4 cellular contexts compared by ENCODE assay signal in the genomic region with DNA sequence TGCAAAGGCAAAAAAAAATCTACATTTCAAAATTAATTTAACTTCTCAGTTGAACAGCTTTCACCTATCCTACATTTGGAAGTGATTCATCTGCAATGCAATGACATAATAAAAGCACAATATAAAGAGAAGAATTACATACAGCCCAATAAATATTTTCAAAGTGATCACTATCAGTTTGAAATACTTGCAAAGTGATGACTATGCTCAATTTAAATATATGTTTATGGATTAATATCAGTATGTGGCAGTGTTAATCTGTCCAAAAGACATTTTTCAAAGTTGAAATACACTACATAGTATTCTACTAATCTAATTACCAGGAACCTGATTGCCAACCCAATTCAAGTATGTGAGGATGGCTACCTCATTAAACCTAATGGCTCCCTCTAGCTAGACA.
TF ChIP-seq lines count a peak whose summit lies in the region.

No MANE protein-coding gene starts in this region.

TF ChIP-seq in HepG2, 621 proteins besides CTCF, POLR2A, EP300 and RAD21:
- TF ChIP-seq MAFF (IDR thresholded peaks at IDR 0.05; ENCODE audit: low read depth, low read length), result peak; percentile 45; the same call in 1 of the 2 replicates
- peak; percentile 6 to 66; a peak in 2 of 4 replicates for TF ChIP-seq MAFK (conservative IDR thresholded peaks at IDR 0.05 in 1 of 2, IDR thresholded peaks at IDR 0.05 in 1 of 2; ENCODE audit: low read length in 2 of 2)
- no peak for TF ChIP-seq RXRA (CRISPR knock-in tag; IDR thresholded peaks at IDR 0.05)
TF ChIP-seq in HepG2: peak in this region for 2.

TF ChIP-seq in HCT116, 20 proteins besides CTCF, POLR2A, EP300 and RAD21 (continues in another document):
- no peak for TF ChIP-seq EGR1 (IDR thresholded peaks at IDR 0.05; ENCODE audit: low read depth)
- TF ChIP-seq EZH2 (IDR thresholded peaks at IDR 0.05), result no peak
- TF ChIP-seq ZFX (IDR thresholded peaks at IDR 0.05), result no peak
- TF ChIP-seq ZNF274 (IDR thresholded peaks at IDR 0.05; ENCODE audit: low read depth, low read length), result no peak
- no peak for TF ChIP-seq EZH2phosphoT487 (IDR thresholded peaks at IDR 0.05; ENCODE audit: borderline replicate concordance)
- TF ChIP-seq, protein P1, sequence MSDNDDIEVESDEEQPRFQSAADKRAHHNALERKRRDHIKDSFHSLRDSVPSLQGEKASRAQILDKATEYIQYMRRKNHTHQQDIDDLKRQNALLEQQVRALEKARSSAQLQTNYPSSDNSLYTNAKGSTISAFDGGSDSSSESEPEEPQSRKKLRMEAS (IDR thresholded peaks at IDR 0.05), result no peak
- TF ChIP-seq YY1 (IDR thresholded peaks at IDR 0.05; ENCODE audit: extremely low read depth, insufficient replicate concordance, low read depth, low read length), result no peak
- TF ChIP-seq, protein P2, sequence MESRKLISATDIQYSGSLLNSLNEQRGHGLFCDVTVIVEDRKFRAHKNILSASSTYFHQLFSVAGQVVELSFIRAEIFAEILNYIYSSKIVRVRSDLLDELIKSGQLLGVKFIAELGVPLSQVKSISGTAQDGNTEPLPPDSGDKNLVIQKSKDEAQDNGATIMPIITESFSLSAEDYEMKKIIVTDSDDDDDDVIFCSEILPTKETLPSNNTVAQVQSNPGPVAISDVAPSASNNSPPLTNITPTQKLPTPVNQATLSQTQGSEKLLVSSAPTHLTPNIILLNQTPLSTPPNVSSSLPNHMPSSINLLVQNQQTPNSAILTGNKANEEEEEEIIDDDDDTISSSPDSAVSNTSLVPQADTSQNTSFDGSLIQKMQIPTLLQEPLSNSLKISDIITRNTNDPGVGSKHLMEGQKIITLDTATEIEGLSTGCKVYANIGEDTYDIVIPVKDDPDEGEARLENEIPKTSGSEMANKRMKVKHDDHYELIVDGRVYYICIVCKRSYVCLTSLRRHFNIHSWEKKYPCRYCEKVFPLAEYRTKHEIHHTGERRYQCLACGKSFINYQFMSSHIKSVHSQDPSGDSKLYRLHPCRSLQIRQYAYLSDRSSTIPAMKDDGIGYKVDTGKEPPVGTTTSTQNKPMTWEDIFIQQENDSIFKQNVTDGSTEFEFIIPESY (IDR thresholded peaks at IDR 0.05; ENCODE audit: extremely low read depth, insufficient replicate concordance, low read length), result no peak
- TF ChIP-seq JUND (IDR thresholded peaks at IDR 0.05), result no peak
- TF ChIP-seq POLR2AphosphoS5 (IDR thresholded peaks at IDR 0.05; ENCODE audit: low read depth, low read length), result no peak
- TF ChIP-seq SIN3A (IDR thresholded peaks at IDR 0.05; ENCODE audit: low read depth), result no peak
- no peak for TF ChIP-seq SRF (IDR thresholded peaks at IDR 0.05; ENCODE audit: low read depth)
- TF ChIP-seq SP1 (IDR thresholded peaks at IDR 0.05; ENCODE audit: low read depth), result no peak
- TF ChIP-seq REST (IDR thresholded peaks at IDR 0.05; ENCODE audit: low read depth), result no peak
- no peak for TF ChIP-seq TCF7L2 (IDR thresholded peaks at IDR 0.05; ENCODE audit: borderline replicate concordance, extremely low read depth, insufficient read depth, insufficient read length)
- TF ChIP-seq ELF1 (IDR thresholded peaks at IDR 0.05; ENCODE audit: borderline replicate concordance, low read depth), result no peak

TF ChIP-seq in K562, 482 proteins besides CTCF, POLR2A, EP300 and RAD21:
- TF ChIP-seq ZNF316 (IDR thresholded peaks at IDR 0.05) (peak; percentile 40; the same call in 1 of the 2 replicates), HMG20A (CRISPR knock-in tag; conservative IDR thresholded peaks at IDR 0.05) (no peak)

TF ChIP-seq in GM12891, 5 proteins besides CTCF, POLR2A, EP300 and RAD21:
- no peak for TF ChIP-seq POU2F2 (IDR thresholded peaks at IDR 0.05; ENCODE audit: low read depth, low read length)
- TF ChIP-seq POLR2AphosphoS5 (IDR thresholded peaks at IDR 0.05; ENCODE audit: low read depth, low read length), result no peak
- TF ChIP-seq PAX5 (IDR thresholded peaks at IDR 0.05; ENCODE audit: insufficient read depth, low read length, severe bottlenecking), result no peak
- no peak for TF ChIP-seq SPI1 (IDR thresholded peaks at IDR 0.05; ENCODE audit: low read depth, low read length)
- no peak for TF ChIP-seq TAF1 (IDR thresholded peaks at IDR 0.05; ENCODE audit: low read depth, low read length)
